ENCODE assay signal across 10 cellular contexts in the genomic region with DNA sequence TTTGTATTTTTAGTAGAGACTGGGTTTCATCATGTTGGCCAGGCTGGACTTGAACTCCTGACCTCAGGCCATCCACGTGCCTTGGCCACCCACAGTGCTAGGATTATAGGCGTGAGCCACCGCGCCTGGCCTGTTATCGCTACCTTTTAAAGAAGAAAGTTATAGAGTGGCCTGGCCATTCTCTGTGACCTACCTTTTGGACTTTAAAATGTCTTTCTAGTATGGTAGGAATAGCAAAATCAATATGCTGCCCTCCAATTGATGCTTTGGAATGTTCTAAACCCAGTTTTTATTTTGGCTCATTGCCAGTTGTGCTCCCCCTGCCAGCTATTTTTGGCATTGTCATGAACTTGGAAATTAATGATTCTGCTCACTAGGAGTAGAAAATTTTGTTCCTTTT. TPM values are rescaled to one million over a fixed set of nuclear protein-coding genes. Genes with fewer than 3 reads are reported as not detected.
DNase-seq lines count a peak whose midpoint lies in the region; ATAC-seq and TF ChIP-seq lines count a peak whose summit lies in the region.
"Had no signal": no experiment of that assay in that cellular context is flagged by ENCODE, and none has a peak within 500 bp of the region (broad histone marks: within the 10 kb centered on the region; RNA-seq: fewer than 3 reads in every experiment).

No MANE protein-coding gene starts in this region.

- peaks cover 0 to 11% (median 2%) of the 10 kb centered on the region in 4 donors for H3K36me3 ChIP-seq in sigmoid colon

- WGBS in sigmoid colon, 2 donors, result 84% methylated on average over 5 of the region's 5 CpGs

- H3K4me1 ChIP-seq in sigmoid colon, result peaks cover 0 to 61% (median 40%) of the 10 kb centered on the region in 4 donors

- no peak for TF ChIP-seq EP300 in sigmoid colon (IDR thresholded peaks at IDR 0.05)

- peak in 2 of 4 experiments; percentile 16 to 24 for TF ChIP-seq CTCF in sigmoid colon (IDR thresholded peaks at IDR 0.05)

- no peaks in the 10 kb centered on the region for H3K27me3 ChIP-seq in sigmoid colon

- intact Hi-C loops in sigmoid colon (cut with DNase I), result no loop called here

- ATAC-seq in GM21447 (IDR thresholded peaks at IDR 0.05; ENCODE audit: unreplicated experiment), result no peak
- no peak for ATAC-seq in HG02981 (IDR thresholded peaks at IDR 0.05; ENCODE audit: unreplicated experiment)

- H3K9me3 ChIP-seq in sigmoid colon, result no peaks in the 10 kb centered on the region

- no peak for TF ChIP-seq POLR2A in erythroblast (IDR thresholded peaks at IDR 0.05; ENCODE audit: low read length)
- TF ChIP-seq POLR2A in sigmoid colon (IDR thresholded peaks at IDR 0.05), result no peak

- no peak overlapping the region for H3K4me3 ChIP-seq in sigmoid colon

- DNase-seq in NCI-H1694 (lab: John Stamatoyannopoulos, UW) (peak; percentile 7), NCI-H1694 treated with DMSO at 0.1 percent for 48 hours (lab: John Stamatoyannopoulos, UW) (no peak), OCI-M1 (lab: John Stamatoyannopoulos, UW) (peak; percentile 34), erythroblast (lab: John Stamatoyannopoulos, UW) (peak; percentile 48 to 66), sigmoid colon (no peak), NCI-H526 treated with DMSO at 0.1 percent for 48 hours (lab: John Stamatoyannopoulos, UW) (no peak)
- DNase-seq: NCI-H226 had no signal

- H3K27ac ChIP-seq in sigmoid colon, result peak overlapping the region in 3 of 4 donors; percentile 19 to 54 (median 41)

RNA-seq across cellular contexts. Expression of gene HIPK1, which starts 19.9 kb away (rescaled TPM):
- 10 to 100 TPM; 47.2 to 57.1 (median 49.9) TPM for total RNA-seq in sigmoid colon
- polyA plus RNA-seq in sigmoid colon, result 10 to 100 TPM; 13.8 to 16.9 (median 16.6) TPM

RNA-seq across cellular contexts. Expression of gene OLFML3, which starts 30.3 kb away (rescaled TPM):
- 100 to 1,000 TPM in 3 of 4 donors, 10 to 100 TPM in 1; 94.0 to 149 (median 132) TPM for total RNA-seq in sigmoid colon
- polyA plus RNA-seq in sigmoid colon, result 10 to 100 TPM; 14.1 to 23.8 (median 21.0) TPM
- polyA plus RNA-seq: neural cell had no signal

RNA-seq across cellular contexts. Expression of gene DCLRE1B, which starts 43.9 kb away (rescaled TPM):
- total RNA-seq in sigmoid colon, result 1 to 10 TPM; 4.3 to 4.9 (median 4.4) TPM
- polyA plus RNA-seq in sigmoid colon, result 1 to 10 TPM; 1.8 to 4.9 (median 2.4) TPM

RNA-seq across cellular contexts. Expression of gene AP4B1, which starts 44.4 kb away (rescaled TPM):
- total RNA-seq in sigmoid colon, result 10 to 100 TPM in 2 of 4 donors, 1 to 10 TPM in 2; 6.2 to 15.5 (median 10.8) TPM
- polyA plus RNA-seq in sigmoid colon, result 10 to 100 TPM in 1 of 3 donors, 1 to 10 TPM in 2; 4.8 to 21.3 (median 7.9) TPM

Comparison
In these comparisons a context has a peak if more than half of its experiments do, and no peak if none do; other contexts are left out.
1. DNase-seq: peak in NCI-H1694 (single experiment), OCI-M1 (single experiment) and erythroblast (2 of 2); none in NCI-H1694 treated with DMSO at 0.1 percent for 48 hours (single experiment), sigmoid colon (single experiment) and NCI-H526 treated with DMSO at 0.1 percent for 48 hours (single experiment).